ENCODE assay signal across 8 cellular contexts in the genomic region with DNA sequence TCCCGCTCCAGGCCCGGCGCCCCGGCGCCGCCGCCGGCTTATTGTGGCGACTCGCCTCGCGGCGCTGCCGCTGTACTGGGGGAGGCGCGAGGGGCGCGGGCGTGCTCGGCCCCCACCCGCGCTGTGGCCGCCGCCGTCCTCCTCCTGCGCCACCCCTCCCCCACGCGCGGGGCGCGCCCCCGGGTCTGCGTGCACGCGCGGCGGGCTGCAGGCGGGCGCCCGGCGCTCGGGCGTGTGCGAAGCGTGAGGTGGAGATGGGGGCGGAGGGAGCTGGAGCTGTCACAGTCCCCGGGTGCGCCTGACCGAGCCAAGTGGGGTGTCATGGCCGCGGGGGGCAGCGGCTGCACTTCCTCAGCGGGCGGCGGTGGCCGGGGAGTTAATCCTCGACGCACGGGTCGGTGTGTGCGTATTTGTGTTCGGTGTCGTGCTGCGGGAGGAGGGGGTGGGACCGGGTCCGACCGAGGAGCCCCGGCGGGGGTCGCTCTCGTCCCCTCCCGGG. TPM values are rescaled to one million over a fixed set of nuclear protein-coding genes. Genes with fewer than 3 reads are reported as not detected.
DNase-seq lines count a peak whose midpoint lies in the region; ATAC-seq and TF ChIP-seq lines count a peak whose summit lies in the region.

No MANE protein-coding gene starts in this region.

- H3K36me3 ChIP-seq in IMR-90 (ENCODE audit: control insufficient read depth, insufficient read depth, low read length) = no peaks in the 10 kb centered on the region
- no peaks in the 10 kb centered on the region for H3K36me3 ChIP-seq in SK-N-MC (ENCODE audit: insufficient read depth, low read length)
- H3K36me3 ChIP-seq in testis (ENCODE audit: low read depth, missing control alignments) = no peaks in the 10 kb centered on the region

- H2AK5ac ChIP-seq in IMR-90 (ENCODE audit: low read depth, low read length) = no peak overlapping the region; the same call in 1 of the 2 replicates

- 0 out of 2 replicates have a peak overlapping the region, but pooled peaks have one; percentile 32 for H3K4me2 ChIP-seq in IMR-90 (ENCODE audit: low read depth, low read length)

- H3K4ac ChIP-seq in IMR-90 (ENCODE audit: low read depth, low read length) = peak overlapping the region; percentile 72

- peak overlapping the region; percentile 89 for H3K4me3 Mint-ChIP-seq in activated naive CD4-positive, alpha-beta T cell treated with anti-CD3 and anti-CD28 coated beads, Interleukin-2, amount 50 U/mL, for 24 hours
- H3K4me3 Mint-ChIP-seq in osteocyte (ENCODE audit: unreplicated experiment) = peak overlapping the region; percentile 83

- TF ChIP-seq POLR2A in IMR-90 (IDR thresholded peaks at IDR 0.05; ENCODE audit: low read depth, low read length) = no peak
- no peak for TF ChIP-seq POLR2A in testis (IDR thresholded peaks at IDR 0.05)

- TF ChIP-seq CTCF in IMR-90 (conservative IDR thresholded peaks at IDR 0.05; ENCODE audit: low read depth, low read length) (no peak), osteocyte (IDR thresholded peaks at IDR 0.05) (no peak), testis (IDR thresholded peaks at IDR 0.05) (no peak)

- CTCF ChIA-PET in IMR-90 (lab: Yijun Ruan, JAX) = no interaction called here

- H3K9me1 ChIP-seq in IMR-90 (ENCODE audit: insufficient read depth, low read length) = peaks cover 13% of the 10 kb centered on the region

- H3K79me1 ChIP-seq in IMR-90 (ENCODE audit: low read depth in 1 of 2, low read length in 2 of 2) = peaks cover 3 to 22% of the 10 kb centered on the region in 2 experiments; a peak in 3 of 4 replicates

- H4K20me1 ChIP-seq in IMR-90 (ENCODE audit: insufficient read depth, low read length) = peaks cover 40% of the 10 kb centered on the region

- H2AFZ ChIP-seq in IMR-90 (replicated peaks; ENCODE audit: low read length, poor library complexity) = peak overlapping the region; percentile 91

- no peaks in the 10 kb centered on the region for H3K27me3 Mint-ChIP-seq in activated naive CD4-positive, alpha-beta T cell treated with anti-CD3 and anti-CD28 coated beads, Interleukin-2, amount 50 U/mL, for 24 hours
- no peaks in the 10 kb centered on the region for H3K27me3 Mint-ChIP-seq in osteocyte (ENCODE audit: unreplicated experiment)

- peak; percentile 79 for DNase-seq in Daoy (ENCODE audit: low read depth)
- peak; percentile 67 for DNase-seq in IMR-90
- no peak for DNase-seq in SK-N-MC (ENCODE audit: low read depth, low spot score)
- peak; percentile 46 to 92 (median 85) for DNase-seq in head of caudate nucleus
- DNase-seq in osteocyte (ENCODE audit: extremely low spot score, unreplicated experiment) = peak; percentile 94
- peak; percentile 90 for DNase-seq in testis

- peaks cover 55% of the 10 kb centered on the region for H3K4me1 Mint-ChIP-seq in activated naive CD4-positive, alpha-beta T cell treated with anti-CD3 and anti-CD28 coated beads, Interleukin-2, amount 50 U/mL, for 24 hours
- H3K4me1 Mint-ChIP-seq in osteocyte (ENCODE audit: unreplicated experiment) = peaks cover 43% of the 10 kb centered on the region

- no peak overlapping the region for H4K5ac ChIP-seq in IMR-90 (ENCODE audit: low read depth, low read length)

- POLR2A ChIA-PET in IMR-90 (lab: Charles Lee; ENCODE audit: unreplicated experiment) = interaction anchor here (0.5 to 0.7 kb wide), 3 partner anchors 119 to 205 kb away, joined by 3 to 10 read pairs (median 4); no protein-coding TSS in a partner anchor

- intact Hi-C loops in IMR-90 (cut with micrococcal nuclease) = loop anchor here (2.0 to 5.0 kb wide), 5 partner anchors 192 to 455 kb away; a partner anchor contains a TSS
- intact Hi-C loops in head of caudate nucleus (cut with DNase I) = loop anchor here (5.0 to 10.0 kb wide), 4 partner anchors 40 to 458 kb away; a partner anchor contains a TSS
- intact Hi-C loops in testis (cut with DNase I; ENCODE audit: low total_unique reads) = no loop called here

- no peak overlapping the region for H2BK20ac ChIP-seq in IMR-90 (ENCODE audit: low read depth, low read length)

- no peaks in the 10 kb centered on the region for H3K9me3 ChIP-seq in IMR-90 (ENCODE audit: control insufficient read depth, insufficient read depth, low read length)
- no peaks in the 10 kb centered on the region for H3K9me3 ChIP-seq in SK-N-MC (ENCODE audit: low read depth, low read length)
- H3K9me3 ChIP-seq in testis = no peaks in the 10 kb centered on the region

- no peaks in the 10 kb centered on the region for H3K9me3 Mint-ChIP-seq in activated naive CD4-positive, alpha-beta T cell treated with anti-CD3 and anti-CD28 coated beads, Interleukin-2, amount 50 U/mL, for 24 hours
- no peaks in the 10 kb centered on the region for H3K9me3 Mint-ChIP-seq in osteocyte (ENCODE audit: unreplicated experiment)

- no TSS peak for BruUV-seq in IMR-90 (replicated peaks; lab: Mats Ljungman, UMichigan)

- H3K23ac ChIP-seq in IMR-90 (ENCODE audit: low read depth, low read length) = no peak overlapping the region; the same call in 1 of the 2 replicates

- no peaks in the 10 kb centered on the region for H3K36me3 Mint-ChIP-seq in activated naive CD4-positive, alpha-beta T cell treated with anti-CD3 and anti-CD28 coated beads, Interleukin-2, amount 50 U/mL, for 24 hours
- no peaks in the 10 kb centered on the region for H3K36me3 Mint-ChIP-seq in osteocyte (ENCODE audit: unreplicated experiment)

- H3K4me1 ChIP-seq in IMR-90 (ENCODE audit: control insufficient read depth, insufficient read depth, low read length) (peaks cover 6% of the 10 kb centered on the region; the same call in 1 of the 2 replicates), testis (peaks cover 23% of the 10 kb centered on the region)

- H3K9ac ChIP-seq in IMR-90 (ENCODE audit: low read depth, low read length) (peak overlapping the region; percentile 91), SK-N-MC (ENCODE audit: insufficient read length) (no peak overlapping the region)

- H3K18ac ChIP-seq in IMR-90 (ENCODE audit: low read depth, low read length) = no peak overlapping the region

- no peak for TF ChIP-seq RAD21 in IMR-90 (IDR thresholded peaks at IDR 0.05; ENCODE audit: low read length)

- H3K14ac ChIP-seq in IMR-90 (replicated peaks; ENCODE audit: low read depth, low read length) = no peak overlapping the region

- no CpG with 5 or more reads among the region's 72 CpGs for WGBS in IMR-90 (ENCODE audit: extremely low coverage in 2 of 2, insufficient read length in 1 of 2), 2 experiments
- 0% methylated on average over 23 of the region's 72 CpGs; no CpG with 5 or more reads in 1 of the 2 donors for WGBS in testis, 2 donors

- ATAC-seq in GM21528 (IDR thresholded peaks at IDR 0.05; ENCODE audit: low FRiP score, unreplicated experiment) = peak; percentile 64
- ATAC-seq in IMR-90 (ENCODE audit: low read depth) = peak; percentile 62

- peak overlapping the region; percentile 82 for H3K27ac Mint-ChIP-seq in activated naive CD4-positive, alpha-beta T cell treated with anti-CD3 and anti-CD28 coated beads, Interleukin-2, amount 50 U/mL, for 24 hours
- peak overlapping the region; percentile 54 for H3K27ac Mint-ChIP-seq in osteocyte (ENCODE audit: unreplicated experiment)

- no peak overlapping the region for H2BK15ac ChIP-seq in IMR-90 (ENCODE audit: low read depth, low read length)

- H3K4me3 ChIP-seq in IMR-90 (ENCODE audit: insufficient read depth, low read depth, low read length) (peak overlapping the region; percentile 97), SK-N-MC (peak overlapping the region; percentile 77), testis (peak overlapping the region; percentile 93 to 95)

- peak overlapping the region; percentile 30; the same call in 1 of the 2 replicates for H2BK120ac ChIP-seq in IMR-90 (ENCODE audit: low read depth, low read length)

- dilution Hi-C loops in IMR-90 (cut with HindIII; ENCODE audit: low sequenced_read_pairs, unreplicated experiment) = no loop called here

- H2BK5ac ChIP-seq in IMR-90 (ENCODE audit: low read depth, low read length, poor library complexity, severe bottlenecking) = peak overlapping the region; percentile 98

- H4K8ac ChIP-seq in IMR-90 (ENCODE audit: low read depth in 2 of 2, low read length in 2 of 2) = no peak overlapping the region; a peak in 1 of 4 replicates

- H3K27ac ChIP-seq in IMR-90 (ENCODE audit: insufficient read depth, low read length) (peak overlapping the region; percentile 89), SK-N-MC (no peak overlapping the region), testis (peak overlapping the region; percentile 91 to 96)

- H4K91ac ChIP-seq in IMR-90 (ENCODE audit: insufficient read depth, low read depth, low read length) = no peak overlapping the region

- peak overlapping the region; percentile 93 for H2AK9ac ChIP-seq in IMR-90 (replicated peaks; ENCODE audit: low read depth, low read length, poor library complexity)

- in situ Hi-C loops in IMR-90 (cut with MboI; ENCODE audit: low sequenced_read_pairs) = no loop called here

- no peak overlapping the region; the same call in 1 of the 2 replicates for H3K56ac ChIP-seq in IMR-90 (ENCODE audit: extremely low read depth, insufficient read depth, low read length)

- H3K27me3 ChIP-seq in IMR-90 (ENCODE audit: control insufficient read depth, insufficient read depth, low read length) (no peaks in the 10 kb centered on the region), testis (no peaks in the 10 kb centered on the region)

TF ChIP-seq in IMR-90, 13 proteins besides CTCF, POLR2A, EP300 and RAD21 (continues in another document):
- peak; percentile 93; the same call in 1 of the 2 replicates for TF ChIP-seq MAZ (IDR thresholded peaks at IDR 0.05; ENCODE audit: borderline replicate concordance, low read depth, low read length)
- TF ChIP-seq FOS (IDR thresholded peaks at IDR 0.05; ENCODE audit: low read depth, low read length) = no peak
- TF ChIP-seq, protein P1, sequence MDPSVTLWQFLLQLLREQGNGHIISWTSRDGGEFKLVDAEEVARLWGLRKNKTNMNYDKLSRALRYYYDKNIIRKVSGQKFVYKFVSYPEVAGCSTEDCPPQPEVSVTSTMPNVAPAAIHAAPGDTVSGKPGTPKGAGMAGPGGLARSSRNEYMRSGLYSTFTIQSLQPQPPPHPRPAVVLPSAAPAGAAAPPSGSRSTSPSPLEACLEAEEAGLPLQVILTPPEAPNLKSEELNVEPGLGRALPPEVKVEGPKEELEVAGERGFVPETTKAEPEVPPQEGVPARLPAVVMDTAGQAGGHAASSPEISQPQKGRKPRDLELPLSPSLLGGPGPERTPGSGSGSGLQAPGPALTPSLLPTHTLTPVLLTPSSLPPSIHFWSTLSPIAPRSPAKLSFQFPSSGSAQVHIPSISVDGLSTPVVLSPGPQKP (IDR thresholded peaks at IDR 0.05; ENCODE audit: borderline replicate concordance, low read depth, low read length) = no peak
- TF ChIP-seq BHLHE40 (IDR thresholded peaks at IDR 0.05; ENCODE audit: low read depth, low read length) = peak; percentile 47
- no peak for TF ChIP-seq SMC3 (IDR thresholded peaks at IDR 0.05; ENCODE audit: low read depth, low read length)
- no peak for TF ChIP-seq MAFK (IDR thresholded peaks at IDR 0.05; ENCODE audit: low read depth, low read length)

RNA-seq across cellular contexts. Expression of a gene that starts 0.7 kb away (rescaled TPM):
- total RNA-seq in Daoy (2014; rRNA removed; shearing (Covaris generic)) = 10.6 and 12.3 TPM in 2 replicates
- 25.8 and 36.9 TPM in 2 replicates for total RNA-seq in IMR-90 (2012; rRNA removed)
- 3.4 and 3.7 TPM in 2 replicates for polyA plus RNA-seq in IMR-90 (2012; rRNA removed)
- polyA plus RNA-seq in IMR-90 (2012; cell fraction: cytosol; rRNA removed) = 0.82 and 1.1 TPM in 2 replicates
- polyA plus RNA-seq in IMR-90 (2012; cell fraction: nucleus; rRNA removed; ENCODE audit: low replicate concordance) = 2.3 and 6.1 TPM in 2 replicates
- total RNA-seq in osteocyte = 22.6 and 26.8 TPM in 2 replicates
- total RNA-seq in testis = 10 to 100 TPM; 40.0 to 68.3 TPM
- polyA plus RNA-seq in testis (ENCODE audit: insufficient read depth, low read depth, low replicate concordance) = 11.6 TPM
